ENCODE assay signal across 1 cellular context in genomic region chr5:177355868-177356168, GRCh38.
TF ChIP-seq lines count a peak whose summit lies in the region.

No MANE protein-coding gene starts in this region.

TF ChIP-seq in Ishikawa, 13 proteins besides CTCF, POLR2A, EP300 and RAD21:
- no peak for TF ChIP-seq TCF12 (IDR thresholded peaks at IDR 0.05; ENCODE audit: low read depth)
- TF ChIP-seq YY1 (IDR thresholded peaks at IDR 0.05; ENCODE audit: low read depth) = no peak
- peak; percentile 28; the same call in 1 of the 2 replicates for TF ChIP-seq MAX (IDR thresholded peaks at IDR 0.05)
- no peak for TF ChIP-seq FOXM1 (IDR thresholded peaks at IDR 0.05; ENCODE audit: borderline replicate concordance, low read depth)
- peak; percentile 79 for TF ChIP-seq USF1 (IDR thresholded peaks at IDR 0.05)
- TF ChIP-seq CEBPB (IDR thresholded peaks at IDR 0.05) = no peak
